In genomic region chr4:6118201-6118600, GRCh38 we compare ENCODE assay signal across 14 cellular contexts.
DNase-seq lines count a peak whose midpoint lies in the region; ATAC-seq and TF ChIP-seq lines count a peak whose summit lies in the region.
"Had no signal": no experiment of that assay in that cellular context is flagged by ENCODE, and none has a peak within 500 bp of the region (broad histone marks: within the 10 kb centered on the region; RNA-seq: fewer than 3 reads in every experiment).

No MANE protein-coding gene starts in this region.

- no peaks in the 10 kb centered on the region for H3K79me1 ChIP-seq in H9 (ENCODE audit: insufficient read depth, low read depth, low read length, poor library complexity, severe bottlenecking)
- no peaks in the 10 kb centered on the region for H3K79me1 ChIP-seq in neuronal stem cell (ENCODE audit: low read depth, low read length)

- H3K56ac ChIP-seq in H9 (ENCODE audit: insufficient read length, low read depth, low read length) = no peak overlapping the region

- H2AFZ ChIP-seq in H9 (ENCODE audit: low read length) (no peak overlapping the region), neuronal stem cell (ENCODE audit: low read length) (no peak overlapping the region)

- H3K9me3 Mint-ChIP-seq in H9 (no peaks in the 10 kb centered on the region), endodermal cell (no peaks in the 10 kb centered on the region)
- H3K9me3 Mint-ChIP-seq: CD8-positive, alpha-beta T cell had no signal

- no peak overlapping the region for H3T11ph ChIP-seq in H9 (ENCODE audit: low read length)

- no peaks in the 10 kb centered on the region for H3K36me3 ChIP-seq in HUES6 (ENCODE audit: control insufficient read depth, insufficient read depth, low read length)
- no peaks in the 10 kb centered on the region for H3K36me3 ChIP-seq in endodermal cell (ENCODE audit: control insufficient read depth, insufficient read depth, low read length)
- H3K36me3 ChIP-seq in neuronal stem cell (replicated peaks in 1 of 2; ENCODE audit: control insufficient read depth in 2 of 2, insufficient read depth in 2 of 2, low read length in 2 of 2) = no peaks in the 10 kb centered on the region

- no peak for DNase-seq in H9
- DNase-seq in endodermal cell = peak; percentile 59
- no peak for DNase-seq in neuronal stem cell (ENCODE audit: low spot score)
- no peak for DNase-seq in NCI-H748 (lab: John Stamatoyannopoulos, UW; ENCODE audit: unreplicated experiment)
- DNase-seq in NCI-H2107 (lab: John Stamatoyannopoulos, UW) = no peak
- DNase-seq: COR-L47, DMS153, DMS79 treated with DMSO at 0.1 percent for 48 hours, EL had no signal

- H2AK5ac ChIP-seq in H9 (ENCODE audit: insufficient read length, low read length) (no peak overlapping the region), neuronal stem cell (ENCODE audit: low read depth, low read length) (peak overlapping the region; percentile 40)

- H3K9me3 ChIP-seq in H9 (ENCODE audit: control insufficient read depth, low read depth, low read length) = no peaks in the 10 kb centered on the region
- no peaks in the 10 kb centered on the region for H3K9me3 ChIP-seq in HUES6 (ENCODE audit: control insufficient read depth, insufficient read depth, low read depth, low read length)
- H3K9me3 ChIP-seq in endodermal cell (ENCODE audit: control insufficient read depth, low read length) = no peaks in the 10 kb centered on the region
- no peaks in the 10 kb centered on the region for H3K9me3 ChIP-seq in neuronal stem cell (replicated peaks in 1 of 2; ENCODE audit: control insufficient read depth in 2 of 2, insufficient read depth in 1 of 2, low read depth in 1 of 2, low read length in 2 of 2)

- H3K4me3 ChIP-seq in HUES6 (ENCODE audit: low read depth, low read length) = no peak overlapping the region
- H3K4me3 ChIP-seq in endodermal cell (ENCODE audit: low read length) = no peak overlapping the region
- no peak overlapping the region for H3K4me3 ChIP-seq in neuronal stem cell (ENCODE audit: low read length in 2 of 2)

- TF ChIP-seq CTCF in H9 (conservative IDR thresholded peaks at IDR 0.05) (no peak), endodermal cell (conservative IDR thresholded peaks at IDR 0.05) (no peak)

- peak overlapping the region; percentile 24 to 58; a peak in 1 of 5 replicates for H3K4me3 Mint-ChIP-seq in H9
- H3K4me3 Mint-ChIP-seq in endodermal cell = no peak overlapping the region
- H3K4me3 Mint-ChIP-seq: CD8-positive, alpha-beta T cell had no signal

- H3K27ac ChIP-seq in H9 (ENCODE audit: insufficient read length, low read depth, low read length) (no peak overlapping the region), HUES6 (ENCODE audit: low read depth, low read length) (no peak overlapping the region; the same call in 1 of the 2 replicates), endodermal cell (ENCODE audit: low read depth, low read length) (no peak overlapping the region), neuronal stem cell (replicated peaks; ENCODE audit: low read length) (no peak overlapping the region)

- H2BK5ac ChIP-seq in H9 (ENCODE audit: insufficient read length, low read length) = no peak overlapping the region
- H2BK5ac ChIP-seq in neuronal stem cell (ENCODE audit: low read length) = peak overlapping the region; percentile 94

- H3K4me1 Mint-ChIP-seq in H9 (peaks cover 28 to 41% of the 10 kb centered on the region in 2 experiments), endodermal cell (peaks cover 38% of the 10 kb centered on the region)
- H3K4me1 Mint-ChIP-seq: CD14-positive monocyte, IgD-negative memory B cell had no signal

- H3K27me3 ChIP-seq in H9 (ENCODE audit: insufficient read depth, low read length) (no peaks in the 10 kb centered on the region), HUES6 (ENCODE audit: control insufficient read depth, insufficient read depth, low read length) (no peaks in the 10 kb centered on the region; the same call in 1 of the 2 replicates), endodermal cell (ENCODE audit: control insufficient read depth, insufficient read depth, low read length, poor library complexity, severe bottlenecking) (no peaks in the 10 kb centered on the region), neuronal stem cell (ENCODE audit: control insufficient read depth in 3 of 3, insufficient read depth in 3 of 3, low read depth in 1 of 3, low read length in 3 of 3) (peaks cover 0 to 38% (median 0%) of the 10 kb centered on the region in 3 experiments)

- no peak overlapping the region for H3K4ac ChIP-seq in H9 (ENCODE audit: low read depth, low read length)
- H3K4ac ChIP-seq in neuronal stem cell (ENCODE audit: low read length) = no peak overlapping the region

- WGBS in H9 (ENCODE audit: extremely low coverage, insufficient read length, low lambda C conversion rate) = no CpG with 5 or more reads among the region's 7 CpGs
- 92 to 95% methylated on average over 3 to 7 of the region's 7 CpGs for whole genome bisulfite sequencing in endodermal cell (ENCODE audit: insufficient coverage in 1 of 2, insufficient read length in 1 of 2), 2 experiments
- no CpG with 5 or more reads among the region's 7 CpGs for WGBS in neuronal stem cell (ENCODE audit: extremely low coverage in 2 of 2, insufficient read length in 2 of 2, insufficient replicate concordance in 1 of 2), 2 donors

- H3K14ac ChIP-seq in H9 (ENCODE audit: insufficient read depth, low read length) (no peak overlapping the region), neuronal stem cell (ENCODE audit: low read length) (no peak overlapping the region)

- no peaks in the 10 kb centered on the region for H3K36me3 Mint-ChIP-seq in H9 (ENCODE audit: insufficient read depth in 1 of 3, low read depth in 3 of 3)
- H3K36me3 Mint-ChIP-seq in endodermal cell (ENCODE audit: low read depth) = peaks cover 7% of the 10 kb centered on the region
- H3K36me3 Mint-ChIP-seq: CD14-positive monocyte; CD8-positive, alpha-beta T cell; IgD-negative memory B cell had no signal

- H3K4me1 ChIP-seq in H9 (ENCODE audit: insufficient read depth, low read length) (peaks cover 13% of the 10 kb centered on the region), HUES6 (ENCODE audit: control insufficient read depth, insufficient read depth, low read length) (peaks cover 33% of the 10 kb centered on the region), endodermal cell (ENCODE audit: control insufficient read depth, insufficient read depth, low read length) (peaks cover 7% of the 10 kb centered on the region), neuronal stem cell (ENCODE audit: control insufficient read depth in 2 of 2, insufficient read depth in 1 of 2, low read depth in 1 of 2, low read length in 2 of 2) (peaks cover 0 to 2% of the 10 kb centered on the region in 2 donors)

- no peak overlapping the region for H4K5ac ChIP-seq in H9 (ENCODE audit: insufficient read length, low read depth, low read length)

- H2BK20ac ChIP-seq in H9 (ENCODE audit: low read depth, low read length, poor library complexity, severe bottlenecking) = no peak overlapping the region

- no peak overlapping the region for H3K4me2 ChIP-seq in H9 (ENCODE audit: insufficient read depth, insufficient read length, low read length)
- H3K4me2 ChIP-seq in neuronal stem cell (ENCODE audit: insufficient read depth, low read length, poor library complexity, severe bottlenecking) = no peak overlapping the region

- ATAC-seq in GM21381 (IDR thresholded peaks at IDR 0.05; ENCODE audit: unreplicated experiment) = no peak
- ATAC-seq: CD8-positive, alpha-beta T cell had no signal

- no peak overlapping the region for H3K18ac ChIP-seq in H9 (ENCODE audit: insufficient read length, low read depth, low read length)
- no peak overlapping the region for H3K18ac ChIP-seq in neuronal stem cell (ENCODE audit: low read length)

- H2BK15ac ChIP-seq in H9 (ENCODE audit: low read depth, low read length) (no peak overlapping the region), neuronal stem cell (ENCODE audit: low read length) (no peak overlapping the region)

- H3K79me2 ChIP-seq in H9 (ENCODE audit: insufficient read depth, low read length) = no peaks in the 10 kb centered on the region

- H2BK120ac ChIP-seq in H9 (ENCODE audit: low read depth, low read length, poor library complexity, severe bottlenecking) (no peak overlapping the region), neuronal stem cell (ENCODE audit: low read depth, low read length) (no peak overlapping the region)

- H2BK12ac ChIP-seq in H9 (ENCODE audit: insufficient read length, low read depth, low read length) (no peak overlapping the region), neuronal stem cell (ENCODE audit: low read length) (no peak overlapping the region)

- H3K9ac ChIP-seq in H9 (ENCODE audit: extremely low read depth, insufficient read length, low read length) (no peak overlapping the region), HUES6 (ENCODE audit: low read length) (peak overlapping the region; percentile 38), endodermal cell (ENCODE audit: extremely low read depth, low read length, poor library complexity, severe bottlenecking) (no peak overlapping the region), neuronal stem cell (ENCODE audit: low read depth, low read length, poor library complexity) (no peak overlapping the region)

- H3K23ac ChIP-seq in H9 (ENCODE audit: insufficient read length, low read depth, low read length) (no peak overlapping the region), neuronal stem cell (ENCODE audit: low read depth, low read length, poor library complexity) (no peak overlapping the region)

- H3K27ac Mint-ChIP-seq in H9 (no peak overlapping the region), endodermal cell (peak overlapping the region; percentile 46)
- H3K27ac Mint-ChIP-seq: CD14-positive monocyte; CD8-positive, alpha-beta T cell; IgD-negative memory B cell had no signal

- H3K27me3 Mint-ChIP-seq in H9 (ENCODE audit: low read depth) (peaks cover 42% of the 10 kb centered on the region), endodermal cell (ENCODE audit: insufficient read depth) (no peaks in the 10 kb centered on the region)

- H4K8ac ChIP-seq in H9 (replicated peaks; ENCODE audit: insufficient read length, low read depth, low read length) = no peak overlapping the region
- no peak overlapping the region for H4K8ac ChIP-seq in neuronal stem cell (ENCODE audit: low read depth, low read length)

- H4K20me1 ChIP-seq in H9 (ENCODE audit: control insufficient read depth, insufficient read depth, insufficient read length) = no peaks in the 10 kb centered on the region

- no peaks in the 10 kb centered on the region for H3K23me2 ChIP-seq in H9 (ENCODE audit: insufficient read length, low read depth, low read length, poor library complexity, severe bottlenecking)

- H4K91ac ChIP-seq in H9 (ENCODE audit: insufficient read length, low read depth, low read length) = no peak overlapping the region
- no peak overlapping the region for H4K91ac ChIP-seq in neuronal stem cell (ENCODE audit: low read depth, low read length, poor library complexity)
